Comparison of ENCODE assay signal across 7 cellular contexts in genomic region chr15:59104912-59105732, GRCh38. TPM values are rescaled to one million over a fixed set of nuclear protein-coding genes. Genes with fewer than 3 reads are reported as not detected.
DNase-seq lines count a peak whose midpoint lies in the region; ATAC-seq and TF ChIP-seq lines count a peak whose summit lies in the region.

Gene CCNB2, plus strand, starts transcription at chr15:59105146. Its CDS starts 123 bp downstream, at chr15:59105269.

- peak within 1 kb of the TSS; percentile 90 for H3K4me2 ChIP-seq in hepatocyte

- TF ChIP-seq CTCF in astrocyte of the cerebellum (IDR thresholded peaks at IDR 0.05; ENCODE audit: low read depth, low read length, missing control alignments) (no peak), hepatocyte (IDR thresholded peaks at IDR 0.05; ENCODE audit: poor library complexity) (no peak)

- peaks cover 16% of the 10 kb centered on the region for H3K79me2 ChIP-seq in hepatocyte

- H2AFZ ChIP-seq in hepatocyte = peak within 1 kb of the TSS; percentile 89

- H4K20me1 ChIP-seq in hepatocyte (ENCODE audit: insufficient read depth, poor library complexity, severe bottlenecking) = no peaks in the 10 kb centered on the region

- H3K4me3 ChIP-seq in astrocyte of the cerebellum (ENCODE audit: low read depth, low read length) = peak within 1 kb of the TSS; percentile 81
- H3K4me3 ChIP-seq in hepatocyte = peak within 1 kb of the TSS; percentile 56

- in situ Hi-C loops in astrocyte of the cerebellum (cut with HindIII; ENCODE audit: low sequenced_read_pairs) = no loop called here

- peak within 1 kb of the TSS; percentile 81 for H3K27ac ChIP-seq in hepatocyte

- H3K9me3 ChIP-seq in hepatocyte (ENCODE audit: low read depth) = no peaks in the 10 kb centered on the region

- H3K27me3 ChIP-seq in hepatocyte = no peaks in the 10 kb centered on the region

- H3K4me1 ChIP-seq in hepatocyte (ENCODE audit: insufficient read depth) = peaks cover 5% of the 10 kb centered on the region

- peak; percentile 91 to 96 for DNase-seq in NCI-H2081 (lab: John Stamatoyannopoulos, UW)
- DNase-seq in T-helper 9 cell = peak; percentile 73
- DNase-seq in astrocyte of the cerebellum (ENCODE audit: low read depth) = peak; percentile 89
- peak; percentile 93 for DNase-seq in hepatocyte (ENCODE audit: low spot score)
- peak; percentile 94 for DNase-seq in retina

- H3K9me2 ChIP-seq in hepatocyte (replicated peaks; ENCODE audit: insufficient read depth) = no peaks in the 10 kb centered on the region

- ATAC-seq in GM18517 (IDR thresholded peaks at IDR 0.05; ENCODE audit: unreplicated experiment) (peak; percentile 96), HG03039 (IDR thresholded peaks at IDR 0.05; ENCODE audit: unreplicated experiment) (peak; percentile 97)

- H3K36me3 ChIP-seq in hepatocyte (replicated peaks; ENCODE audit: insufficient read depth, low read depth) = no peaks in the 10 kb centered on the region

- 1% methylated on average over 57 of the region's 57 CpGs for WGBS in hepatocyte (ENCODE audit: low lambda C conversion rate, missing lambda C conversion rate)

RNA-seq across cellular contexts. Expression of gene CCNB2, which starts in this region (rescaled TPM):
- total RNA-seq in hepatocyte = 15.1 and 20.9 TPM in 2 replicates
- polyA plus RNA-seq in hepatocyte = 15.3 and 18.9 TPM in 2 replicates

Comparison
In these comparisons a context has a peak if more than half of its experiments do, and no peak if none do; other contexts are left out.
1. Peak in every context shown above with its lines: DNase-seq, ATAC-seq, H3K4me3 ChIP-seq and H3K27ac ChIP-seq.